In genomic region chr9:20606637-20607036, GRCh38 we compare ENCODE assay signal across 22 cellular contexts. TPM values are rescaled to one million over a fixed set of nuclear protein-coding genes. Genes with fewer than 3 reads are reported as not detected.
A peak's percentile ranks its signal among the peaks of the same experiment; 100 is the strongest.
DNase-seq lines count a peak whose midpoint lies in the region; ATAC-seq and TF ChIP-seq lines count a peak whose summit lies in the region.
"Had no signal": no experiment of that assay in that cellular context is flagged by ENCODE, and none has a peak within 500 bp of the region (broad histone marks: within the 10 kb centered on the region; RNA-seq: fewer than 3 reads in every experiment).

No MANE protein-coding gene starts in this region.

- H3K27me3 Mint-ChIP-seq in T-helper 17 cell, result no peaks in the 10 kb centered on the region

- CTCF ChIA-PET in A673 (lab: Charles Lee), result no interaction called here
- CTCF ChIA-PET in RWPE1 (lab: Yijun Ruan, JAX), result interaction anchor here (0.5 to 0.6 kb wide), 2 partner anchors 10 to 764 kb away, joined by 3 read pairs; no protein-coding TSS in a partner anchor
- CTCF ChIA-PET in PC-9 (lab: Charles Lee), result no interaction called here

- peak overlapping the region; percentile 34 for H3K9ac ChIP-seq in SK-N-MC (ENCODE audit: insufficient read length)
- H3K9ac ChIP-seq in mesendoderm (ENCODE audit: low read length), result no peak overlapping the region

- no peaks in the 10 kb centered on the region for H3K36me3 Mint-ChIP-seq in T-helper 17 cell (ENCODE audit: low read depth)
- H3K36me3 Mint-ChIP-seq: naive B cell had no signal

- H3K4me2 ChIP-seq in mesendoderm (ENCODE audit: low read length), result no peak overlapping the region
- no peak overlapping the region for H3K4me2 ChIP-seq in PC-9

- H3K36me3 ChIP-seq in A673 (ENCODE audit: insufficient read depth, low read length, poor library complexity, severe bottlenecking) (no peaks in the 10 kb centered on the region), SK-N-MC (ENCODE audit: insufficient read depth, low read length) (no peaks in the 10 kb centered on the region), lower lobe of right lung (no peaks in the 10 kb centered on the region), mesendoderm (ENCODE audit: control insufficient read depth, insufficient read depth, low read length) (no peaks in the 10 kb centered on the region), PC-9 (ENCODE audit: low read depth) (no peaks in the 10 kb centered on the region)
- H3K36me3 ChIP-seq: BE2C, brain microvascular endothelial cell, gastroesophageal sphincter had no signal

- no peak overlapping the region for H4K5ac ChIP-seq in mesendoderm (ENCODE audit: low read length)

- H4K8ac ChIP-seq in mesendoderm (ENCODE audit: low read depth, low read length), result no peak overlapping the region

- no peaks in the 10 kb centered on the region for H4K20me1 ChIP-seq in PC-9 (ENCODE audit: insufficient read depth)

- no peak overlapping the region for H2BK5ac ChIP-seq in mesendoderm (ENCODE audit: low read length)

- intact Hi-C loops in A673 (cut with micrococcal nuclease; ENCODE audit: unreplicated experiment), result no loop called here
- intact Hi-C loops in lower lobe of right lung (cut with DNase I), result no loop called here
- intact Hi-C loops in PC-9 (cut with micrococcal nuclease; ENCODE audit: unreplicated experiment), result no loop called here

- H3K27ac ChIP-seq in A673 (ENCODE audit: low read depth, low read length, poor library complexity, severe bottlenecking) (no peak overlapping the region), SK-N-MC (peak overlapping the region; percentile 80), lower lobe of right lung (no peak overlapping the region), RWPE1 (no peak overlapping the region), mesendoderm (ENCODE audit: low read depth, low read length) (no peak overlapping the region), PC-9 (no peak overlapping the region)
- H3K27ac ChIP-seq: brain microvascular endothelial cell had no signal

- H3K4me3 ChIP-seq in A673 (ENCODE audit: low read depth, low read length, poor library complexity, severe bottlenecking), result no peak overlapping the region
- H3K4me3 ChIP-seq in SK-N-MC, result peak overlapping the region; percentile 72
- no peak overlapping the region for H3K4me3 ChIP-seq in lower lobe of right lung
- no peak overlapping the region for H3K4me3 ChIP-seq in mesendoderm (ENCODE audit: low read length)
- H3K4me3 ChIP-seq in PC-9, result no peak overlapping the region
- H3K4me3 ChIP-seq: gastroesophageal sphincter had no signal

- WGBS in mesendoderm (ENCODE audit: extremely low coverage, insufficient coverage, low lambda C conversion rate), result no CpG with 5 or more reads among the region's 2 CpGs

- H2AK5ac ChIP-seq in mesendoderm (ENCODE audit: low read length), result no peak overlapping the region

- H2AFZ ChIP-seq in PC-9, result no peak overlapping the region

- no peak overlapping the region for H2BK15ac ChIP-seq in mesendoderm (replicated peaks; ENCODE audit: low read depth)

- ATAC-seq in lower lobe of right lung (no peak), T-helper 17 cell (no peak)
- ATAC-seq: gastroesophageal sphincter had no signal

- BruUV-seq in A673 (replicated peaks; lab: Mats Ljungman, UMichigan) (no TSS peak), PC-9 (replicated peaks; lab: Mats Ljungman, UMichigan) (no TSS peak)

- peaks cover 19% of the 10 kb centered on the region for H3K4me1 Mint-ChIP-seq in T-helper 17 cell

- H3K4ac ChIP-seq in mesendoderm (ENCODE audit: low read depth, low read length), result no peak overlapping the region

- no peak overlapping the region for H3K4me3 Mint-ChIP-seq in T-helper 17 cell
- H3K4me3 Mint-ChIP-seq: activated naive CD4-positive, alpha-beta T cell treated with anti-CD3 and anti-CD28 coated beads for 36 hours; naive B cell had no signal

- TF ChIP-seq CTCF in A673 (conservative IDR thresholded peaks at IDR 0.05; ENCODE audit: low read depth, low read length) (no peak), lower lobe of right lung (IDR thresholded peaks at IDR 0.05) (no peak), RWPE1 (conservative IDR thresholded peaks at IDR 0.05; ENCODE audit: low read depth) (no peak), PC-9 (conservative IDR thresholded peaks at IDR 0.05) (no peak)

- POLR2A ChIA-PET in A673 (lab: Charles Lee; ENCODE audit: low non-redundant PET), result no interaction called here
- POLR2A ChIA-PET in RWPE1 (lab: Yijun Ruan, JAX; ENCODE audit: low non-redundant PET), result no interaction called here
- POLR2A ChIA-PET in PC-9 (lab: Charles Lee; ENCODE audit: unreplicated experiment), result no interaction called here

- H3K18ac ChIP-seq in mesendoderm (ENCODE audit: low read length), result no peak overlapping the region

- H3K4me1 ChIP-seq in A673 (ENCODE audit: insufficient read depth, low read length, poor library complexity, severe bottlenecking) (peaks cover 67% of the 10 kb centered on the region), lower lobe of right lung (peaks cover 49% of the 10 kb centered on the region), mesendoderm (ENCODE audit: control insufficient read depth, low read depth, low read length) (no peaks in the 10 kb centered on the region), PC-9 (replicated peaks; ENCODE audit: insufficient read depth) (peaks cover 11% of the 10 kb centered on the region)

- no peaks in the 10 kb centered on the region for H3K79me2 ChIP-seq in mesendoderm (ENCODE audit: control insufficient read depth, insufficient read depth, low read length)
- no peaks in the 10 kb centered on the region; the same call in 1 of the 2 replicates for H3K79me2 ChIP-seq in PC-9 (ENCODE audit: low read depth)

- no peaks in the 10 kb centered on the region for H3K9me2 ChIP-seq in PC-9 (ENCODE audit: insufficient read depth)

- peaks cover 10% of the 10 kb centered on the region for H3F3A ChIP-seq in PC-9 (ENCODE audit: insufficient read depth, low read depth)

- H2BK120ac ChIP-seq in mesendoderm (ENCODE audit: low read depth, low read length), result no peak overlapping the region

- no peaks in the 10 kb centered on the region for H3K9me3 ChIP-seq in A673 (ENCODE audit: low read depth, low read length, poor library complexity, severe bottlenecking)
- H3K9me3 ChIP-seq in SK-N-MC (ENCODE audit: low read depth, low read length), result no peaks in the 10 kb centered on the region
- no peaks in the 10 kb centered on the region for H3K9me3 ChIP-seq in lower lobe of right lung
- H3K9me3 ChIP-seq in T-helper 17 cell (ENCODE audit: control insufficient read depth, low read length, poor library complexity, severe bottlenecking), result no peaks in the 10 kb centered on the region
- H3K9me3 ChIP-seq in PC-9 (ENCODE audit: insufficient read depth, low read depth), result no peaks in the 10 kb centered on the region
- H3K9me3 ChIP-seq: BE2C, gastroesophageal sphincter had no signal

- H3K27ac Mint-ChIP-seq in T-helper 17 cell, result no peak overlapping the region
- H3K27ac Mint-ChIP-seq: activated naive CD4-positive, alpha-beta T cell treated with anti-CD3 and anti-CD28 coated beads for 36 hours; naive B cell had no signal

- H3K27me3 ChIP-seq in A673 (replicated peaks; ENCODE audit: insufficient read depth, low read depth, low read length, poor library complexity) (no peaks in the 10 kb centered on the region), lower lobe of right lung (ENCODE audit: low read depth) (no peaks in the 10 kb centered on the region), mesendoderm (ENCODE audit: insufficient read depth, low read length, poor library complexity) (no peaks in the 10 kb centered on the region), PC-9 (ENCODE audit: insufficient read depth, low read depth) (no peaks in the 10 kb centered on the region)
- H3K27me3 ChIP-seq: BE2C, brain microvascular endothelial cell, dorsolateral prefrontal cortex, gastroesophageal sphincter had no signal

- DNase-seq in A673 (ENCODE audit: low spot score) (peak; percentile 31), DMS 273 (lab: John Stamatoyannopoulos, UW; ENCODE audit: unreplicated experiment) (peak; percentile 70), SK-N-MC (ENCODE audit: low read depth, low spot score) (no peak), lower lobe of right lung (peak; percentile 52), RWPE1 (ENCODE audit: low spot score) (no peak), mesendoderm (no peak), T-helper 17 cell (no peak), PC-9 (no peak)
- DNase-seq: activated CD4-positive, alpha-beta T cell treated with anti-CD3 and anti-CD28 coated beads for 4 hours; activated CD8-positive, alpha-beta memory T cell treated with anti-CD3 and anti-CD28 coated beads, Interleukin-2, amount 50 U/mL, for 4 hours; activated naive CD4-positive, alpha-beta T cell treated with anti-CD3 and anti-CD28 coated beads for 36 hours; BE2C; brain microvascular endothelial cell; DMS153; dorsolateral prefrontal cortex; erythroblast; KG1; naive B cell; NCI-H1417; posterior cingulate gyrus; T1000 had no signal

- H3K23ac ChIP-seq in mesendoderm (ENCODE audit: low read length), result no peak overlapping the region

- H3K79me1 ChIP-seq in mesendoderm (ENCODE audit: low read length), result no peaks in the 10 kb centered on the region

- no peak overlapping the region for H3K56ac ChIP-seq in mesendoderm (ENCODE audit: low read length)

RNA-seq across cellular contexts. Expression of gene MLLT3, which starts 15.7 kb away (rescaled TPM):
- 24.2 and 28.5 TPM in 2 replicates for total RNA-seq in A673 (2021)
- 18.0 TPM for total RNA-seq in lower lobe of right lung
- 1.8 TPM for polyA plus RNA-seq in mesendoderm (2013, experiment 1 of 2)
- 2.0 TPM for polyA plus RNA-seq in mesendoderm (2013, experiment 2 of 2)
- 10 to 100 TPM; 37.2 to 47.1 TPM for total RNA-seq in T-helper 17 cell
- total RNA-seq in PC-9 (2021), result 21.6 and 21.7 TPM in 2 replicates

Comparison
In these comparisons a context has a peak if more than half of its experiments do, and no peak if none do; other contexts are left out.
1. DNase-seq: peak in A673 (single experiment), DMS 273 (single experiment) and lower lobe of right lung (single experiment); none in SK-N-MC (single experiment), RWPE1 (single experiment), mesendoderm (single experiment), T-helper 17 cell (0 of 3) and PC-9 (0 of 2).